In genomic region chr12:26700430-26700829, GRCh38 we compare ENCODE assay signal across 20 cellular contexts.
DNase-seq lines count a peak whose midpoint lies in the region; ATAC-seq, FAIRE-seq and TF ChIP-seq lines count a peak whose summit lies in the region.
"Had no signal": no experiment of that assay in that cellular context is flagged by ENCODE, and none has a peak within 500 bp of the region (broad histone marks: within the 10 kb centered on the region; RNA-seq: fewer than 3 reads in every experiment).

No MANE protein-coding gene starts in this region.

- no peaks in the 10 kb centered on the region for H3K79me2 ChIP-seq in HepG2 (ENCODE audit: insufficient read depth, low read length)

- H4K20me1 ChIP-seq in HepG2 (ENCODE audit: insufficient read depth, low read length): no peaks in the 10 kb centered on the region
- H4K20me1 ChIP-seq: BLaER1 had no signal

- H3K9ac ChIP-seq in HepG2 (ENCODE audit: insufficient read depth, low read depth, low read length) (no peak overlapping the region), liver (ENCODE audit: low read depth in 1 of 2, low read length in 2 of 2) (no peak overlapping the region)
- H3K9ac ChIP-seq: BLaER1, GM23248, SK-N-SH had no signal

- no peak for TF ChIP-seq POLR2A in HepG2 (IDR thresholded peaks at IDR 0.05; ENCODE audit: insufficient read depth in 1 of 2, low read depth in 2 of 2, low read length in 2 of 2)
- TF ChIP-seq POLR2A in right lobe of liver (IDR thresholded peaks at IDR 0.05): no peak

- no peak for FAIRE-seq in HepG2 (lab: Jason Lieb, UNC)
- FAIRE-seq: A204.1 had no signal

- CTCF ChIA-PET in HepG2 (lab: Yijun Ruan, JAX; ENCODE audit: low intra/inter-chr PET ratio, low total read pairs): interaction anchor here (0.7 kb wide), 1 partner anchor 266 kb away, joined by 3 read pairs; no protein-coding TSS in a partner anchor

- TF ChIP-seq CTCF in HepG2 (CRISPR knock-in tag; IDR thresholded peaks at IDR 0.05) (no peak), right lobe of liver (IDR thresholded peaks at IDR 0.05) (no peak), liver (IDR thresholded peaks at IDR 0.05; ENCODE audit: low read depth, low read length, missing input control) (no peak)

- BruUV-seq in HepG2 (replicated peaks; lab: Mats Ljungman, UMichigan): no TSS peak

- in situ Hi-C loops in HepG2 (cut with HindIII; ENCODE audit: extremely low pct_ligation_motif_present, low pct_unique_long_range_greater_than_20kb): no loop called here

- H3K9me3 ChIP-seq in HepG2 (ENCODE audit: low read length) (no peaks in the 10 kb centered on the region), right lobe of liver (no peaks in the 10 kb centered on the region), liver (ENCODE audit: control insufficient read depth in 4 of 4, low read length in 3 of 4) (no peaks in the 10 kb centered on the region)
- H3K9me3 ChIP-seq: BLaER1, Peyer's patch, SK-N-SH had no signal

- 97% methylated on average over 4 of the region's 4 CpGs for WGBS in HepG2 (ENCODE audit: low lambda C conversion rate)
- WGBS in right lobe of liver (ENCODE audit: insufficient coverage, low coverage, low lambda C conversion rate, missing lambda C conversion rate): 90% methylated on average over 4 of the region's 4 CpGs
- 94% methylated on average over 4 of the region's 4 CpGs for WGBS in liver

- POLR2A ChIA-PET in HepG2 (lab: Yijun Ruan, JAX): no interaction called here

- H3K4me1 ChIP-seq in HepG2 (ENCODE audit: insufficient read depth, low read length): peaks cover 7% of the 10 kb centered on the region
- peaks cover 0 to 12% (median 4%) of the 10 kb centered on the region in 4 donors for H3K4me1 ChIP-seq in right lobe of liver
- peaks cover 5 to 13% (median 12%) of the 10 kb centered on the region in 4 donors for H3K4me1 ChIP-seq in liver (ENCODE audit: control insufficient read depth in 4 of 4, insufficient read depth in 4 of 4, low read length in 3 of 4)
- H3K4me1 ChIP-seq: BLaER1 had no signal

- TF ChIP-seq EP300 in HepG2 (IDR thresholded peaks at IDR 0.05; ENCODE audit: low read depth in 2 of 2, low read length in 2 of 2) (no peak), HepG2 (CRISPR knock-in tag; IDR thresholded peaks at IDR 0.05; ENCODE audit: borderline replicate concordance) (no peak)

- no peak overlapping the region for H3K4me2 ChIP-seq in HepG2 (ENCODE audit: low read depth, low read length)
- H3K4me2 ChIP-seq: BLaER1, SK-N-SH had no signal

- H3K27ac ChIP-seq in HepG2 (ENCODE audit: extremely low read length, insufficient read depth, low read length) (no peak overlapping the region), right lobe of liver (no peak overlapping the region), liver (ENCODE audit: low read depth in 1 of 2, low read length in 2 of 2) (no peak overlapping the region)
- H3K27ac ChIP-seq: BLaER1, GM23248, Peyer's patch had no signal

- intact Hi-C loops in HepG2 (cut with micrococcal nuclease; ENCODE audit: unreplicated experiment): no loop called here
- intact Hi-C loops in right lobe of liver (cut with DNase I): no loop called here

- peaks cover 0 to 63% of the 10 kb centered on the region in 2 experiments for H3K36me3 ChIP-seq in HepG2 (replicated peaks in 1 of 2; ENCODE audit: control insufficient read depth in 1 of 2, insufficient read depth in 2 of 2, low read length in 2 of 2)
- H3K36me3 ChIP-seq in right lobe of liver: peaks cover 0 to 12% (median 0%) of the 10 kb centered on the region in 4 donors
- peaks cover 0 to 25% (median 18%) of the 10 kb centered on the region in 4 donors for H3K36me3 ChIP-seq in liver (ENCODE audit: control insufficient read depth in 4 of 4, insufficient read depth in 3 of 4, low read depth in 1 of 4, low read length in 3 of 4)
- H3K36me3 ChIP-seq: BLaER1 had no signal

- no peak overlapping the region for H2AFZ ChIP-seq in HepG2 (ENCODE audit: low read length)
- H2AFZ ChIP-seq: GM23248 had no signal

- ATAC-seq in HepG2 (no peak), right lobe of liver (no peak), HG02884 (IDR thresholded peaks at IDR 0.05; ENCODE audit: unreplicated experiment) (no peak)
- ATAC-seq: CD8-positive, alpha-beta T cell; Right ventricle myocardium inferior had no signal

- H3K4me3 ChIP-seq in HepG2 (replicated peaks in 1 of 3; ENCODE audit: insufficient read depth in 1 of 3, low read depth in 2 of 3, low read length in 3 of 3) (no peak overlapping the region), right lobe of liver (no peak overlapping the region), liver (ENCODE audit: low read depth in 1 of 3, low read length in 3 of 3) (no peak overlapping the region)
- H3K4me3 ChIP-seq: BLaER1, GM23248, Peyer's patch had no signal

- TF ChIP-seq RAD21 in HepG2 (CRISPR knock-in tag; IDR thresholded peaks at IDR 0.05): no peak
- TF ChIP-seq RAD21 in liver (IDR thresholded peaks at IDR 0.05): no peak

- H3K27me3 ChIP-seq in HepG2 (ENCODE audit: control insufficient read depth in 1 of 2, insufficient read depth in 2 of 2, low read length in 2 of 2): no peaks in the 10 kb centered on the region
- H3K27me3 ChIP-seq in right lobe of liver: no peaks in the 10 kb centered on the region
- no peaks in the 10 kb centered on the region for H3K27me3 ChIP-seq in liver (ENCODE audit: control insufficient read depth in 4 of 4, insufficient read depth in 4 of 4, low read length in 3 of 4)
- H3K27me3 ChIP-seq: BLaER1, Peyer's patch had no signal

- DNase-seq in HepG2 (ENCODE audit: low spot score) (no peak), right lobe of liver (no peak), amniotic epithelial cell (ENCODE audit: low read depth) (peak; percentile 57), HCEC 1CT (no peak), NCI-H2107 (lab: John Stamatoyannopoulos, UW) (no peak)
- DNase-seq: CD8-positive, alpha-beta T cell; DMS79; GM23248; NCI-H1048; NCI-H1436 treated with DMSO at 0.1 percent for 48 hours; NCI-H2081; NCI-H510A treated with DMSO at 0.1 percent for 48 hours; NCI-H82; Peyer's patch; SK-N-SH had no signal

TF ChIP-seq in HepG2, 621 proteins besides CTCF, POLR2A, EP300 and RAD21 (continues in another document):
- TF ChIP-seq ZNF274 (CRISPR knock-in tag; IDR thresholded peaks at IDR 0.05) (no peak), ZNF18 (CRISPR knock-in tag; IDR thresholded peaks at IDR 0.05; ENCODE audit: insufficient replicate concordance) (no peak), RBM22 (optimal IDR thresholded peaks at IDR 0.05; ENCODE audit: low read length) (peak; percentile 89), ASH2L (IDR thresholded peaks at IDR 0.05; ENCODE audit: insufficient read length, low read depth, low read length) (no peak)

TF ChIP-seq in liver, 16 proteins besides CTCF, POLR2A, EP300 and RAD21:
- TF ChIP-seq JUND (IDR thresholded peaks at IDR 0.05) (no peak), ATF3 (IDR thresholded peaks at IDR 0.05) (peak; percentile 59), RXRA (IDR thresholded peaks at IDR 0.05) (peak in 1 of 2 donors; percentile 62), HNF4A (conservative IDR thresholded peaks at IDR 0.05) (peak in 1 of 2 donors; percentile 48)
